In genomic region chr4:663438-664428, GRCh38 we compare ENCODE assay signal across 6 cellular contexts. TPM values are rescaled to one million over a fixed set of nuclear protein-coding genes. Genes with fewer than 3 reads are reported as not detected.
A peak's percentile ranks its signal among the peaks of the same experiment; 100 is the strongest.
DNase-seq lines count a peak whose midpoint lies in the region; ATAC-seq and TF ChIP-seq lines count a peak whose summit lies in the region.

No MANE protein-coding gene starts in this region.

- H3K36me3 ChIP-seq in CD8-positive, alpha-beta memory T cell (ENCODE audit: insufficient read depth, low read length): no peaks in the 10 kb centered on the region
- no peaks in the 10 kb centered on the region for H3K36me3 ChIP-seq in cardiac muscle cell

- TF ChIP-seq CTCF in cardiac muscle cell (IDR thresholded peaks at IDR 0.05; ENCODE audit: low read depth, low read length): peak; percentile 2

- POLR2A ChIA-PET in CD8-positive, alpha-beta memory T cell (lab: Charles Lee): interaction anchor here (0.8 to 1.9 kb wide), 6 partner anchors 10 to 1345 kb away, joined by 3 to 21 read pairs (median 4); partner anchors contain the start of genes ATP5ME, GAK, MYL5 and NELFA
- POLR2A ChIA-PET in activated CD4-positive, alpha-beta T cell treated with anti-CD3 and anti-CD28 coated beads, Interleukin-2, amount 10 ng/mL, durations not matched to agents 7 days and 5 days (lab: Charles Lee): interaction anchor here (1.0 kb wide), 1 partner anchor 10 kb away, joined by 4 read pairs; the partner anchor contains the start of genes ATP5ME and MYL5

- H3K27ac Mint-ChIP-seq in CD8-positive, alpha-beta memory T cell: peak overlapping the region; percentile 50 to 98 (median 81)
- peak overlapping the region; percentile 92 for H3K27ac Mint-ChIP-seq in activated CD4-positive, alpha-beta T cell treated with anti-CD3 and anti-CD28 coated beads, Interleukin-2, amount 10 ng/mL, durations not matched to agents 7 days and 5 days

- H3K9me3 ChIP-seq in CD8-positive, alpha-beta memory T cell (ENCODE audit: low read length): no peaks in the 10 kb centered on the region
- H3K9me3 ChIP-seq in cardiac muscle cell (ENCODE audit: low read depth): no peaks in the 10 kb centered on the region

- H3K27me3 Mint-ChIP-seq in CD8-positive, alpha-beta memory T cell: peaks cover 0 to 2% of the 10 kb centered on the region in 2 donors
- no peaks in the 10 kb centered on the region for H3K27me3 Mint-ChIP-seq in activated CD4-positive, alpha-beta T cell treated with anti-CD3 and anti-CD28 coated beads, Interleukin-2, amount 10 ng/mL, durations not matched to agents 7 days and 5 days

- ATAC-seq in HG02981 (IDR thresholded peaks at IDR 0.05; ENCODE audit: unreplicated experiment): peak; percentile 60

- H3K27ac ChIP-seq in CD8-positive, alpha-beta memory T cell (ENCODE audit: low read depth, low read length): peak overlapping the region; percentile 68
- peak overlapping the region; percentile 28 for H3K27ac ChIP-seq in cardiac muscle cell

- H3K36me3 Mint-ChIP-seq in CD8-positive, alpha-beta memory T cell: peaks cover 0 to 2% (median 2%) of the 10 kb centered on the region in 3 donors
- peaks cover 14% of the 10 kb centered on the region for H3K36me3 Mint-ChIP-seq in activated CD4-positive, alpha-beta T cell treated with anti-CD3 and anti-CD28 coated beads, Interleukin-2, amount 10 ng/mL, durations not matched to agents 7 days and 5 days (ENCODE audit: low read depth)

- H3K27me3 ChIP-seq in CD8-positive, alpha-beta memory T cell (ENCODE audit: insufficient read depth, low read length, poor library complexity, severe bottlenecking): no peaks in the 10 kb centered on the region
- H3K27me3 ChIP-seq in cardiac muscle cell: no peaks in the 10 kb centered on the region

- H3K4me3 Mint-ChIP-seq in CD8-positive, alpha-beta memory T cell: peak overlapping the region; percentile 78 to 91 (median 85)
- peak overlapping the region; percentile 80 for H3K4me3 Mint-ChIP-seq in activated CD4-positive, alpha-beta T cell treated with anti-CD3 and anti-CD28 coated beads, Interleukin-2, amount 10 ng/mL, durations not matched to agents 7 days and 5 days

- peak overlapping the region; percentile 75 for H3K4me3 ChIP-seq in CD8-positive, alpha-beta memory T cell (ENCODE audit: low read length)
- peak overlapping the region; percentile 53 for H3K4me3 ChIP-seq in cardiac muscle cell

- peaks cover 11% of the 10 kb centered on the region for H3K4me1 ChIP-seq in CD8-positive, alpha-beta memory T cell (ENCODE audit: insufficient read depth, low read length)
- H3K4me1 ChIP-seq in cardiac muscle cell (ENCODE audit: low read depth): no peaks in the 10 kb centered on the region

- CTCF ChIA-PET in CD8-positive, alpha-beta memory T cell (lab: Charles Lee): interaction anchor here (0.8 to 3.4 kb wide), 2 partner anchors 10 to 12 kb away, joined by 3 to 19 read pairs; partner anchors contain the start of genes ATP5ME and MYL5
- CTCF ChIA-PET in activated CD4-positive, alpha-beta T cell treated with anti-CD3 and anti-CD28 coated beads, Interleukin-2, amount 10 ng/mL, durations not matched to agents 7 days and 5 days (lab: Charles Lee): interaction anchor here (0.9 to 3.6 kb wide), 3 partner anchors 10 to 20 kb away, joined by 3 to 22 read pairs (median 3); partner anchors contain the start of genes ATP5ME and MYL5

- no peaks in the 10 kb centered on the region for H3K9me3 Mint-ChIP-seq in CD8-positive, alpha-beta memory T cell
- H3K9me3 Mint-ChIP-seq in activated CD4-positive, alpha-beta T cell treated with anti-CD3 and anti-CD28 coated beads, Interleukin-2, amount 10 ng/mL, durations not matched to agents 7 days and 5 days: peaks cover 12% of the 10 kb centered on the region

- DNase-seq in CD8-positive, alpha-beta memory T cell: peak; percentile 71 to 87 (median 74)
- peak; percentile 81 for DNase-seq in activated CD4-positive, alpha-beta T cell treated with anti-CD3 and anti-CD28 coated beads, Interleukin-2, amount 10 ng/mL, durations not matched to agents 7 days and 5 days
- peak; percentile 34 to 89 for DNase-seq in cardiac muscle cell (ENCODE audit: low read depth in 1 of 2, low spot score in 1 of 2)
- peak; percentile 47 to 66 for DNase-seq in stimulated activated CD4-positive, alpha-beta T cell treated with anti-CD3 and anti-CD28 coated beads, Interleukin-2, amount 100 ng/mL, for 48 hours
- DNase-seq in HPDE6-E6E7 (ENCODE audit: extremely low spot score): no peak

- H3K4me1 Mint-ChIP-seq in CD8-positive, alpha-beta memory T cell: peaks cover 9 to 23% (median 9%) of the 10 kb centered on the region in 3 donors
- H3K4me1 Mint-ChIP-seq in activated CD4-positive, alpha-beta T cell treated with anti-CD3 and anti-CD28 coated beads, Interleukin-2, amount 10 ng/mL, durations not matched to agents 7 days and 5 days: peaks cover 19% of the 10 kb centered on the region

RNA-seq across cellular contexts. Expression of gene ATP5ME, which starts 10.3 kb away (rescaled TPM):
- 100 to 1,000 TPM; 284 to 291 TPM for total RNA-seq in CD8-positive, alpha-beta memory T cell
- polyA plus RNA-seq in CD8-positive, alpha-beta memory T cell: 441 TPM
- 100 to 1,000 TPM; 162 to 183 TPM for total RNA-seq in activated CD4-positive, alpha-beta T cell treated with anti-CD3 and anti-CD28 coated beads, Interleukin-2, amount 10 ng/mL, durations not matched to agents 7 days and 5 days
- total RNA-seq in cardiac muscle cell: 177 and 254 TPM in 2 replicates
- polyA plus RNA-seq in cardiac muscle cell: 1,150 and 1,438 TPM in 2 replicates

RNA-seq across cellular contexts. Expression of gene MYL5, which starts 10.6 kb away (rescaled TPM):
- total RNA-seq in CD8-positive, alpha-beta memory T cell: 10 to 100 TPM; 17.1 to 19.5 TPM
- polyA plus RNA-seq in CD8-positive, alpha-beta memory T cell: 5.2 TPM
- total RNA-seq in activated CD4-positive, alpha-beta T cell treated with anti-CD3 and anti-CD28 coated beads, Interleukin-2, amount 10 ng/mL, durations not matched to agents 7 days and 5 days: 10 to 100 TPM; 17.8 to 19.0 TPM
- total RNA-seq in cardiac muscle cell: 27.3 and 40.5 TPM in 2 replicates
- 33.8 and 42.7 TPM in 2 replicates for polyA plus RNA-seq in cardiac muscle cell

RNA-seq across cellular contexts. Expression of gene SLC49A3, which starts 25.2 kb away (rescaled TPM):
- 1 to 10 TPM in 1 of 2 experiments, under 1 TPM in 1; 0.80 to 1.1 TPM for total RNA-seq in CD8-positive, alpha-beta memory T cell
- 0.52 TPM for polyA plus RNA-seq in CD8-positive, alpha-beta memory T cell
- total RNA-seq in activated CD4-positive, alpha-beta T cell treated with anti-CD3 and anti-CD28 coated beads, Interleukin-2, amount 10 ng/mL, durations not matched to agents 7 days and 5 days: under 1 TPM in 1 of 2 experiments, not detected in 1; 0.35 TPM
- total RNA-seq in cardiac muscle cell: 0.42 and 1.9 TPM in 2 replicates
- 0.47 and 2.3 TPM in 2 replicates for polyA plus RNA-seq in cardiac muscle cell

RNA-seq across cellular contexts. Expression of gene PDE6B, which starts 38.4 kb away (rescaled TPM):
- total RNA-seq in CD8-positive, alpha-beta memory T cell: 10 to 100 TPM in 1 of 2 experiments, 1 to 10 TPM in 1; 9.3 to 10.1 TPM
- 21.5 TPM for polyA plus RNA-seq in CD8-positive, alpha-beta memory T cell
- total RNA-seq in activated CD4-positive, alpha-beta T cell treated with anti-CD3 and anti-CD28 coated beads, Interleukin-2, amount 10 ng/mL, durations not matched to agents 7 days and 5 days: 10 to 100 TPM; 15.9 to 18.7 TPM
- 34.5 and 43.1 TPM in 2 replicates for total RNA-seq in cardiac muscle cell
- 48.1 and 58.5 TPM in 2 replicates for polyA plus RNA-seq in cardiac muscle cell

RNA-seq across cellular contexts. Expression of gene PCGF3, which starts 41.9 kb away (rescaled TPM):
- total RNA-seq in CD8-positive, alpha-beta memory T cell: 10 to 100 TPM; 24.7 to 26.1 TPM
- polyA plus RNA-seq in CD8-positive, alpha-beta memory T cell: 4.8 TPM
- total RNA-seq in activated CD4-positive, alpha-beta T cell treated with anti-CD3 and anti-CD28 coated beads, Interleukin-2, amount 10 ng/mL, durations not matched to agents 7 days and 5 days: 10 to 100 TPM; 34.9 to 36.8 TPM
- total RNA-seq in cardiac muscle cell: 59.6 and 118 TPM in 2 replicates
- polyA plus RNA-seq in cardiac muscle cell: 28.1 and 32.8 TPM in 2 replicates
